Comparison of ENCODE assay signal across 12 cellular contexts in the genomic region with DNA sequence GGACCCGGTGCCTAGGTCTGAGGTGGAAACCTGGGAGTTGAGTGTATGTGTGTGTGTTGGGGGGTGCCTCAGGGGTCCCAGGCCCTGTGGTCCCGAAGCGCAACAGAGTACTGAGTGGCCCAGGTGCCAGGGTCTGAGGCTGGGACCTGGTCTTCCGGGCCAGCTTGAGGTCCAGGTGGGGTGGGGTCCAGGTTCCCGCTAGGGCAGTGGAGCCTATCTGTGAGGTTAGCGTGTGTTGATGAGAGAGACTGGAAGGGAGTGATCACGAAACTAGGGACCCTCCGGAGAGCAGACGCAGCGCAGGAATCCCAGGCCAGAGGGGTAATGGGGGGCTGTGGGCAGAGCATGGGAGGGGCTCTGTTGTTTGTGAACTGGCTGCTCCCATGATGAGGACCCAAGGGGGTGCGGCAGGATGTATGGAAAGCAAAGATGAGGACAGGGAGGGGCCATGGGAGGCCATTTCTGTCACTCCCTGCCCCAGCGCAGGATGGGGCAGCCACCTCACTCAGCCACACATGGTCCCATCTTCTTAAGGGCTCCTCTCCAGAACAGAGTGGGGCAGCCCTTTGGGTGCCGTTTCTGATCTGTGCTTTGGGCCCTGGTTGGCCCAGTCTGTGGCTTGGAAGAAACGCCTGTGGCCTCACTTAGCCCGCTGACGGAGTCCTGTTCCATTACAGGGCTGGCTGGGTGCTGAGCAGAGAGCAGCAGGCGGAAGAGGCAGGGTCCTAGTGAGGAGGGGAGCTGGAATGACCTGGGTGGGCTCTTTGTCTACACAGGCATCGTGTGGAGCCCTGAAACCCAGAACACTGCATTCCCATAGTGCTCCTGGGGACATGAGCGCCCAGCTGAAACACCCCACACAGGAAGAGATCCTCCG. TPM values are rescaled to one million over a fixed set of nuclear protein-coding genes. Genes with fewer than 3 reads are reported as not detected.
DNase-seq lines count a peak whose midpoint lies in the region; ATAC-seq, FAIRE-seq and TF ChIP-seq lines count a peak whose summit lies in the region.
"Had no signal": no experiment of that assay in that cellular context is flagged by ENCODE, and none has a peak within 500 bp of the region (broad histone marks: within the 10 kb centered on the region; RNA-seq: fewer than 3 reads in every experiment).

No MANE protein-coding gene starts in this region.

- H3K4me1 Mint-ChIP-seq in GM23338, result peaks cover 11% of the 10 kb centered on the region
- H3K4me1 Mint-ChIP-seq: activated naive CD4-positive, alpha-beta T cell treated with anti-CD3 and anti-CD28 coated beads, Interleukin-2, amount 50 U/mL, for 24 hours had no signal

- H2AK5ac ChIP-seq in H1 (ENCODE audit: low read depth, low read length), result 0 out of 2 replicates have a peak overlapping the region, but pooled peaks have one; percentile 8

- H3K4ac ChIP-seq in H1 (replicated peaks; ENCODE audit: insufficient read length, low read depth, low read length), result peak overlapping the region; percentile 88

- H3K4me3 ChIP-seq in GM23338 (peak overlapping the region; percentile 61), H1 (ENCODE audit: extremely low read depth in 1 of 4, insufficient read depth in 2 of 4, low read depth in 3 of 4, low read length in 4 of 4) (peak overlapping the region; percentile 33 to 59 (median 41)), lower leg skin (ENCODE audit: low read depth, poor library complexity, severe bottlenecking) (peak overlapping the region; percentile 8), smooth muscle cell (peak overlapping the region; percentile 25)

- TF ChIP-seq CTCF in GM23338 (conservative IDR thresholded peaks at IDR 0.05; ENCODE audit: low read depth in 2 of 2), result no peak
- no peak for TF ChIP-seq CTCF in H1 (IDR thresholded peaks at IDR 0.05; ENCODE audit: control extremely low read depth in 1 of 3, insufficient read depth in 1 of 3, low read depth in 1 of 3, low read length in 3 of 3)
- TF ChIP-seq CTCF in lower leg skin (IDR thresholded peaks at IDR 0.05), result no peak
- no peak for TF ChIP-seq CTCF in smooth muscle cell (IDR thresholded peaks at IDR 0.05; ENCODE audit: borderline replicate concordance, insufficient read depth, poor library complexity, severe bottlenecking)
- no peak for TF ChIP-seq CTCF in D721Med (IDR thresholded peaks at IDR 0.05; ENCODE audit: insufficient read depth, missing control alignments)

- peak; percentile 5 for ATAC-seq in GM23338
- ATAC-seq in HG03521 (IDR thresholded peaks at IDR 0.05; ENCODE audit: unreplicated experiment), result no peak

- peak overlapping the region; percentile 80; the same call in 1 of the 2 replicates for H2BK12ac ChIP-seq in H1 (ENCODE audit: low read depth, low read length)

- 0 out of 2 replicates have a peak overlapping the region, but pooled peaks have one; percentile 97 for H2BK15ac ChIP-seq in H1 (ENCODE audit: low read length)

- H3K9me3 Mint-ChIP-seq in GM23338, result no peaks in the 10 kb centered on the region; the same call in 2 of the 3 replicates
- H3K9me3 Mint-ChIP-seq: activated naive CD4-positive, alpha-beta T cell treated with anti-CD3 and anti-CD28 coated beads, Interleukin-2, amount 50 U/mL, for 24 hours; natural killer cell treated with Interleukin-12 subunit alpha and Interleukin-12 subunit beta and Interleukin-15 and Interleukin-18, amount 100 ng/mL, for 72 hours had no signal

- H2BK5ac ChIP-seq in H1 (ENCODE audit: low read depth, low read length), result no peak overlapping the region; the same call in 1 of the 2 replicates

- CTCF ChIA-PET in H1 (lab: Charles Lee; ENCODE audit: partially characterized antibody), result interaction anchor here (0.9 to 17.6 kb wide), 6 partner anchors 17 to 61 kb away, joined by 3 to 221 read pairs (median 13); a partner anchor contains a TSS

- no peak overlapping the region for H3K56ac ChIP-seq in H1 (replicated peaks; ENCODE audit: insufficient read length, low read depth, low read length)

- H3K4me3 Mint-ChIP-seq in GM23338, result peak overlapping the region; percentile 58
- H3K4me3 Mint-ChIP-seq: activated naive CD4-positive, alpha-beta T cell treated with anti-CD3 and anti-CD28 coated beads, Interleukin-2, amount 50 U/mL, for 24 hours; natural killer cell treated with Interleukin-12 subunit alpha and Interleukin-12 subunit beta and Interleukin-15 and Interleukin-18, amount 100 ng/mL, for 72 hours had no signal

- H3K79me2 ChIP-seq in GM23338 (replicated peaks; ENCODE audit: insufficient read depth), result no peaks in the 10 kb centered on the region
- H3K79me2 ChIP-seq in H1 (ENCODE audit: control insufficient read depth in 1 of 2, insufficient read depth in 2 of 2, low read length in 2 of 2), result no peaks in the 10 kb centered on the region
- H3K79me2 ChIP-seq in smooth muscle cell (ENCODE audit: low read depth), result no peaks in the 10 kb centered on the region

- intact Hi-C loops in lower leg skin (cut with DNase I; ENCODE audit: low total_unique reads), result no loop called here

- H3K23ac ChIP-seq in H1 (ENCODE audit: insufficient read length), result no peak overlapping the region

- H3K36me3 ChIP-seq in GM23338 (ENCODE audit: insufficient read depth) (no peaks in the 10 kb centered on the region), H1 (ENCODE audit: control insufficient read depth in 2 of 4, insufficient read depth in 4 of 4, low read length in 3 of 4) (no peaks in the 10 kb centered on the region), smooth muscle cell (ENCODE audit: low read depth) (no peaks in the 10 kb centered on the region)

- POLR2A ChIA-PET in H1 (lab: Charles Lee; ENCODE audit: partially characterized antibody), result interaction anchor here (1.0 to 3.0 kb wide), 4 partner anchors 11 to 15 kb away, joined by 3 to 13 read pairs (median 4); no protein-coding TSS in a partner anchor

- no peaks in the 10 kb centered on the region for H3K79me1 ChIP-seq in H1 (ENCODE audit: low read depth, low read length)

- H2AFZ ChIP-seq in GM23338, result peak overlapping the region; percentile 86; the same call in 1 of the 2 replicates
- peak overlapping the region; percentile 17; the same call in 1 of the 2 replicates for H2AFZ ChIP-seq in H1 (ENCODE audit: low read length)
- no peak overlapping the region for H2AFZ ChIP-seq in smooth muscle cell (ENCODE audit: low read depth)

- peak overlapping the region; percentile 93; the same call in 1 of the 2 replicates for H3K18ac ChIP-seq in H1 (ENCODE audit: extremely low read depth, low read length)

- H3K9me3 ChIP-seq in H1 (ENCODE audit: insufficient read depth in 2 of 2, low read depth in 1 of 2, low read length in 1 of 2), result no peaks in the 10 kb centered on the region
- no peaks in the 10 kb centered on the region for H3K9me3 ChIP-seq in smooth muscle cell (replicated peaks; ENCODE audit: low read depth)

- no peak for TF ChIP-seq EP300 in H1 (IDR thresholded peaks at IDR 0.05; ENCODE audit: borderline replicate concordance in 1 of 2, low read depth in 2 of 2, low read length in 2 of 2)

- no peaks in the 10 kb centered on the region for H3F3A ChIP-seq in GM23338 (replicated peaks; ENCODE audit: low read depth)
- no peaks in the 10 kb centered on the region for H3F3A ChIP-seq in smooth muscle cell (ENCODE audit: low read depth)

- H3K4me2 ChIP-seq in GM23338 (peak overlapping the region; percentile 81), H1 (ENCODE audit: insufficient read depth in 1 of 2, low read depth in 2 of 2, low read length in 2 of 2) (peak overlapping the region; percentile 64 to 77), smooth muscle cell (no peak overlapping the region)

- 0 out of 2 replicates have a peak overlapping the region, but pooled peaks have one; percentile 48 for H2BK20ac ChIP-seq in H1 (ENCODE audit: low read length)

- no peaks in the 10 kb centered on the region for H3K9me2 ChIP-seq in GM23338 (ENCODE audit: insufficient read depth)

- no peak overlapping the region for H2BK120ac ChIP-seq in H1 (replicated peaks; ENCODE audit: low read depth, low read length)

- TF ChIP-seq POLR2A in H1 (IDR thresholded peaks at IDR 0.05; ENCODE audit: control extremely low read depth in 1 of 2, low read depth in 2 of 2, low read length in 2 of 2) (no peak), lower leg skin (IDR thresholded peaks at IDR 0.05) (no peak)

- H4K91ac ChIP-seq in H1 (replicated peaks; ENCODE audit: insufficient read length, low read length), result peak overlapping the region; percentile 72

- H4K20me1 ChIP-seq in GM23338 (replicated peaks; ENCODE audit: insufficient read depth) (no peaks in the 10 kb centered on the region), H1 (replicated peaks in 1 of 2; ENCODE audit: control insufficient read depth in 1 of 2, insufficient read depth in 2 of 2, low read length in 2 of 2) (peaks cover 0 to 2% of the 10 kb centered on the region in 2 experiments), smooth muscle cell (ENCODE audit: low read depth) (no peaks in the 10 kb centered on the region)

- DNase-seq in GM23338 (ENCODE audit: low spot score) (no peak), H1 (ENCODE audit: low read depth in 1 of 2, low spot score in 2 of 2) (no peak), lower leg skin (ENCODE audit: low spot score in 2 of 2) (no peak), smooth muscle cell (lab: John Stamatoyannopoulos, UW; ENCODE audit: unreplicated experiment) (no peak), SHP77 (lab: John Stamatoyannopoulos, UW) (no peak), D721Med (ENCODE audit: insufficient read length, low spot score) (no peak), medulla oblongata (ENCODE audit: extremely low spot score) (no peak)

- H3K27me3 Mint-ChIP-seq in GM23338 (ENCODE audit: insufficient read depth, low read depth, poor library complexity), result peaks cover 27% of the 10 kb centered on the region

- H3K36me3 Mint-ChIP-seq in GM23338 (ENCODE audit: low read depth), result no peaks in the 10 kb centered on the region; the same call in 2 of the 3 replicates
- H3K36me3 Mint-ChIP-seq: activated naive CD4-positive, alpha-beta T cell treated with anti-CD3 and anti-CD28 coated beads, Interleukin-2, amount 50 U/mL, for 24 hours; natural killer cell treated with Interleukin-12 subunit alpha and Interleukin-12 subunit beta and Interleukin-15 and Interleukin-18, amount 100 ng/mL, for 72 hours had no signal

- no peak for FAIRE-seq in H1 (lab: Jason Lieb, UNC)
- no peak for FAIRE-seq in D721Med (lab: Jason Lieb, UNC)
- FAIRE-seq: islet of Langerhans, urothelium cell line had no signal

- H3K27me3 ChIP-seq in GM23338 (ENCODE audit: insufficient read depth), result peaks cover 29% of the 10 kb centered on the region
- H3K27me3 ChIP-seq in H1 (replicated peaks in 1 of 4; ENCODE audit: control insufficient read depth in 3 of 4, extremely low read depth in 1 of 4, insufficient read depth in 3 of 4, low read length in 3 of 4), result peaks cover 1 to 26% (median 20%) of the 10 kb centered on the region in 4 experiments; a peak in 6 of 7 replicates
- no peaks in the 10 kb centered on the region for H3K27me3 ChIP-seq in smooth muscle cell (ENCODE audit: low read depth)

- peak overlapping the region; percentile 87 for H4K8ac ChIP-seq in H1 (ENCODE audit: extremely low read depth, insufficient read depth, low read length)

- 88% methylated on average over 17 of the region's 20 CpGs; no CpG with 5 or more reads in 1 of the 2 experiments for WGBS in H1 (ENCODE audit: extremely low coverage in 1 of 2, insufficient coverage in 1 of 2, insufficient read length in 1 of 2, insufficient replicate concordance in 2 of 2, low coverage in 1 of 2, low lambda C conversion rate in 2 of 2, missing lambda C conversion rate in 1 of 2), 2 experiments
- 64 to 67% methylated on average over 19 to 20 of the region's 20 CpGs for WGBS in lower leg skin, 2 donors
- 93% methylated on average over 20 of the region's 20 CpGs for WGBS in smooth muscle cell (ENCODE audit: low lambda C conversion rate)

- H4K5ac ChIP-seq in H1 (ENCODE audit: insufficient read length, low read depth, low read length), result peak overlapping the region; percentile 3

- H3K27ac ChIP-seq in GM23338 (ENCODE audit: low read depth) (no peak overlapping the region), H1 (ENCODE audit: low read depth, low read length) (no peak overlapping the region), smooth muscle cell (ENCODE audit: low read depth) (no peak overlapping the region)

- H3K14ac ChIP-seq in H1 (ENCODE audit: insufficient read length), result no peak overlapping the region

- H3K27ac Mint-ChIP-seq in GM23338, result no peak overlapping the region
- H3K27ac Mint-ChIP-seq: activated naive CD4-positive, alpha-beta T cell treated with anti-CD3 and anti-CD28 coated beads, Interleukin-2, amount 50 U/mL, for 24 hours; natural killer cell treated with Interleukin-12 subunit alpha and Interleukin-12 subunit beta and Interleukin-15 and Interleukin-18, amount 100 ng/mL, for 72 hours had no signal

- TF ChIP-seq RAD21 in H1 (IDR thresholded peaks at IDR 0.05 in 1 of 2, conservative IDR thresholded peaks at IDR 0.05 in 1 of 2; ENCODE audit: low read depth in 2 of 2, low read length in 2 of 2), result no peak

- peaks cover 13% of the 10 kb centered on the region for H3K4me1 ChIP-seq in GM23338 (ENCODE audit: insufficient read depth)
- H3K4me1 ChIP-seq in H1 (replicated peaks in 1 of 4; ENCODE audit: control insufficient read depth in 3 of 4, insufficient read depth in 4 of 4, low read length in 3 of 4), result peaks cover 0 to 19% (median 15%) of the 10 kb centered on the region in 4 experiments; a peak in 5 of 7 replicates
- H3K4me1 ChIP-seq in smooth muscle cell (ENCODE audit: low read depth), result no peaks in the 10 kb centered on the region

- H3K9ac ChIP-seq in H1 (replicated peaks in 1 of 4; ENCODE audit: extremely low read depth in 1 of 4, low read depth in 3 of 4, low read length in 3 of 4) (peak overlapping the region in 2 of 4 experiments; percentile 29 to 32; a peak in 2 of 7 replicates), smooth muscle cell (ENCODE audit: low read depth) (no peak overlapping the region)

- H3K23me2 ChIP-seq in H1 (ENCODE audit: low read depth, low read length), result 0 out of 2 replicates have a peak, but pooled peaks cover 3% of the 10 kb centered on the region

RNA-seq across cellular contexts. Expression of a gene that starts 0.9 kb away (rescaled TPM):
- total RNA-seq in GM23338 (2014; rRNA removed; shearing (Covaris generic)), result 6.4 and 6.5 TPM in 2 replicates
- polyA plus RNA-seq in GM23338 (2016; fragmentation: Nextera tagmentation; extraction: Ambion mirVana) (2.8 and 3.3 TPM in 2 replicates), H1 (2011; rRNA removed) (2.2 and 3.5 TPM in 2 replicates), smooth muscle cell (0.72 and 1.0 TPM in 2 replicates)
- 4.3 and 4.9 TPM in 2 replicates for total RNA-seq in H1 (2021; fragmentation: NEBNext Ultra II Directional; extraction: Animal tissue kit (Norgen Biotek cat#: 25700))
- 3.1 TPM for polyA plus RNA-seq in H1 (2011; cell fraction: cytosol; rRNA removed)
- 7.7 TPM for polyA plus RNA-seq in H1 (2011; cell fraction: nucleus; rRNA removed)
- polyA plus RNA-seq in H1 (2012, experiment 1 of 2), result 2.8 to 6.7 TPM (median 5.2 TPM) in 4 replicates
- 2.5 TPM for polyA plus RNA-seq in H1 (2012, experiment 2 of 2)
- polyA plus RNA-seq in H1 (2013, experiment 1 of 2), result 2.7 TPM
- polyA plus RNA-seq in H1 (2013, experiment 2 of 2), result 2.5 TPM
- 1.6 and 1.9 TPM in 2 replicates for polyA minus RNA-seq in H1 (2011; rRNA and poly(A)+ RNA removed)
- polyA minus RNA-seq in H1 (2011; cell fraction: cytosol; rRNA and poly(A)+ RNA removed), result 2.5 TPM
- polyA minus RNA-seq in H1 (2011; cell fraction: nucleus; rRNA and poly(A)+ RNA removed), result 8.1 TPM
- total RNA-seq in lower leg skin (1 to 10 TPM; 4.0 to 6.0 (median 5.7) TPM), smooth muscle cell (0.04 and 0.40 TPM in 2 replicates)
- total RNA-seq: natural killer cell treated with Interleukin-12 subunit alpha and Interleukin-12 subunit beta and Interleukin-15 and Interleukin-18, amount 100 ng/mL, for 72 hours had no signal

RNA-seq across cellular contexts. Expression of a gene that starts 21.0 kb away (rescaled TPM):
- not detected in 2 replicates for total RNA-seq in GM23338 (2014; rRNA removed; shearing (Covaris generic))
- polyA plus RNA-seq in GM23338 (2016; fragmentation: Nextera tagmentation; extraction: Ambion mirVana) (not detected in 2 replicates), H1 (2011; rRNA removed) (0.02 TPM in 2 replicates), smooth muscle cell (not detected in 2 replicates)
- total RNA-seq in H1 (2021; fragmentation: NEBNext Ultra II Directional; extraction: Animal tissue kit (Norgen Biotek cat#: 25700)), result not detected in 2 replicates
- polyA plus RNA-seq in H1 (2011; cell fraction: cytosol; rRNA removed), result not detected
- 0.04 TPM for polyA plus RNA-seq in H1 (2011; cell fraction: nucleus; rRNA removed)
- polyA plus RNA-seq in H1 (2012, experiment 1 of 2), result not detected in 4 replicates
- polyA plus RNA-seq in H1 (2012, experiment 2 of 2), result not detected
- not detected for polyA plus RNA-seq in H1 (2013, experiment 1 of 2)
- polyA plus RNA-seq in H1 (2013, experiment 2 of 2), result not detected
- not detected in 2 replicates for polyA minus RNA-seq in H1 (2011; rRNA and poly(A)+ RNA removed)
- not detected for polyA minus RNA-seq in H1 (2011; cell fraction: cytosol; rRNA and poly(A)+ RNA removed)
- not detected for polyA minus RNA-seq in H1 (2011; cell fraction: nucleus; rRNA and poly(A)+ RNA removed)
- total RNA-seq in lower leg skin (1 to 10 TPM in 3 of 4 donors, under 1 TPM in 1; 0.42 to 2.9 (median 1.0) TPM), smooth muscle cell (not detected in 2 replicates)

RNA-seq across cellular contexts. Expression of a gene that starts 34.2 kb away (rescaled TPM):
- 79.0 and 86.6 TPM in 2 replicates for total RNA-seq in GM23338 (2014; rRNA removed; shearing (Covaris generic))
- 126 and 131 TPM in 2 replicates for polyA plus RNA-seq in GM23338 (2016; fragmentation: Nextera tagmentation; extraction: Ambion mirVana)
- 111 and 117 TPM in 2 replicates for total RNA-seq in H1 (2021; fragmentation: NEBNext Ultra II Directional; extraction: Animal tissue kit (Norgen Biotek cat#: 25700))
- 141 and 202 TPM in 2 replicates for polyA plus RNA-seq in H1 (2011; rRNA removed)
- 101 TPM for polyA plus RNA-seq in H1 (2011; cell fraction: cytosol; rRNA removed)
- 110 TPM for polyA plus RNA-seq in H1 (2011; cell fraction: nucleus; rRNA removed)
- polyA plus RNA-seq in H1 (2012, experiment 1 of 2), result 73.7 to 130 TPM (median 117 TPM) in 4 replicates
- polyA plus RNA-seq in H1 (2012, experiment 2 of 2), result 104 TPM
- polyA plus RNA-seq in H1 (2013, experiment 1 of 2), result 98.3 TPM
- polyA plus RNA-seq in H1 (2013, experiment 2 of 2), result 102 TPM
- polyA minus RNA-seq in H1 (2011; rRNA and poly(A)+ RNA removed), result 43.6 and 51.4 TPM in 2 replicates
- polyA minus RNA-seq in H1 (2011; cell fraction: cytosol; rRNA and poly(A)+ RNA removed), result 71.0 TPM
- polyA minus RNA-seq in H1 (2011; cell fraction: nucleus; rRNA and poly(A)+ RNA removed), result 41.3 TPM
- 10 to 100 TPM in 3 of 4 donors, 1 to 10 TPM in 1; 9.7 to 21.8 (median 15.5) TPM for total RNA-seq in lower leg skin
- total RNA-seq in smooth muscle cell, result 7.6 and 11.8 TPM in 2 replicates
- 33.4 and 46.7 TPM in 2 replicates for polyA plus RNA-seq in smooth muscle cell

RNA-seq across cellular contexts. Expression of a gene that starts 47.9 kb away (rescaled TPM):
- total RNA-seq in GM23338 (2014; rRNA removed; shearing (Covaris generic)), result 0.69 and 1.3 TPM in 2 replicates
- polyA plus RNA-seq in GM23338 (2016; fragmentation: Nextera tagmentation; extraction: Ambion mirVana), result 0.68 and 0.85 TPM in 2 replicates
- 0.65 and 0.71 TPM in 2 replicates for total RNA-seq in H1 (2021; fragmentation: NEBNext Ultra II Directional; extraction: Animal tissue kit (Norgen Biotek cat#: 25700))
- polyA plus RNA-seq in H1 (2011; rRNA removed), result 0.50 and 0.51 TPM in 2 replicates
- polyA plus RNA-seq in H1 (2011; cell fraction: cytosol; rRNA removed), result 0.78 TPM
- polyA plus RNA-seq in H1 (2011; cell fraction: nucleus; rRNA removed), result 0.88 TPM
- 0.56 to 0.80 TPM (median 0.68 TPM) in 4 replicates for polyA plus RNA-seq in H1 (2012, experiment 1 of 2)
- polyA plus RNA-seq in H1 (2012, experiment 2 of 2), result 0.64 TPM
- 0.43 TPM for polyA plus RNA-seq in H1 (2013, experiment 1 of 2)
- polyA plus RNA-seq in H1 (2013, experiment 2 of 2), result 0.37 TPM
- 0.37 TPM in 1 of 2 replicates, not detected in the other for polyA minus RNA-seq in H1 (2011; rRNA and poly(A)+ RNA removed)
- not detected for polyA minus RNA-seq in H1 (2011; cell fraction: cytosol; rRNA and poly(A)+ RNA removed)
- 0.50 TPM for polyA minus RNA-seq in H1 (2011; cell fraction: nucleus; rRNA and poly(A)+ RNA removed)
- under 1 TPM in 1 of 4 donors, not detected in 3; 0.13 TPM for total RNA-seq in lower leg skin
- 0.36 and 0.72 TPM in 2 replicates for total RNA-seq in smooth muscle cell
- polyA plus RNA-seq in smooth muscle cell, result 0.32 and 0.47 TPM in 2 replicates

RNA-seq across cellular contexts. Expression of a gene that starts 51.5 kb away (rescaled TPM):
- total RNA-seq in GM23338 (2014; rRNA removed; shearing (Covaris generic)), result 4.0 and 6.0 TPM in 2 replicates
- polyA plus RNA-seq in GM23338 (2016; fragmentation: Nextera tagmentation; extraction: Ambion mirVana) (2.4 and 2.8 TPM in 2 replicates), H1 (2011; rRNA removed) (4.2 and 7.0 TPM in 2 replicates), smooth muscle cell (5.8 and 7.4 TPM in 2 replicates)
- total RNA-seq in H1 (2021; fragmentation: NEBNext Ultra II Directional; extraction: Animal tissue kit (Norgen Biotek cat#: 25700)), result 5.7 and 6.0 TPM in 2 replicates
- polyA plus RNA-seq in H1 (2011; cell fraction: cytosol; rRNA removed), result 5.8 TPM
- 49.2 TPM for polyA plus RNA-seq in H1 (2011; cell fraction: nucleus; rRNA removed)
- 4.7 to 8.5 TPM (median 6.9 TPM) in 4 replicates for polyA plus RNA-seq in H1 (2012, experiment 1 of 2)
- polyA plus RNA-seq in H1 (2012, experiment 2 of 2), result 3.2 TPM
- polyA plus RNA-seq in H1 (2013, experiment 1 of 2), result 4.5 TPM
- 4.1 TPM for polyA plus RNA-seq in H1 (2013, experiment 2 of 2)
- 1.6 and 2.3 TPM in 2 replicates for polyA minus RNA-seq in H1 (2011; rRNA and poly(A)+ RNA removed)
- polyA minus RNA-seq in H1 (2011; cell fraction: cytosol; rRNA and poly(A)+ RNA removed), result 1.6 TPM
- polyA minus RNA-seq in H1 (2011; cell fraction: nucleus; rRNA and poly(A)+ RNA removed), result 10.8 TPM
- total RNA-seq in lower leg skin (10 to 100 TPM in 2 of 4 donors, 1 to 10 TPM in 2; 8.0 to 13.7 (median 11.1) TPM), smooth muscle cell (5.1 and 8.0 TPM in 2 replicates)
- total RNA-seq: natural killer cell treated with Interleukin-12 subunit alpha and Interleukin-12 subunit beta and Interleukin-15 and Interleukin-18, amount 100 ng/mL, for 72 hours had no signal

Comparison
In these comparisons a context has a peak if more than half of its experiments do, and no peak if none do; other contexts are left out.
1. H3K4me3 ChIP-seq: peak in every context shown above with its lines; median percentile 61 in GM23338; 41 in H1; 25 in smooth muscle cell; 8 in lower leg skin.